Comparison of ENCODE assay signal across 19 cellular contexts in genomic region chr1:1294250-1294890, GRCh38. TPM values are rescaled to one million over a fixed set of nuclear protein-coding genes. Genes with fewer than 3 reads are reported as not detected.
DNase-seq lines count a peak whose midpoint lies in the region; ATAC-seq, FAIRE-seq and TF ChIP-seq lines count a peak whose summit lies in the region.
"Had no signal": no experiment of that assay in that cellular context is flagged by ENCODE, and none has a peak within 500 bp of the region (broad histone marks: within the 10 kb centered on the region; RNA-seq: fewer than 3 reads in every experiment).

No MANE protein-coding gene starts in this region.

- H3K4me2 ChIP-seq in H1 (ENCODE audit: insufficient read depth in 1 of 2, low read depth in 2 of 2, low read length in 2 of 2): peak overlapping the region; percentile 35 to 61; a peak in 3 of 4 replicates
- H3K4me2 ChIP-seq: KMS-11, PC-9 had no signal

- no peak overlapping the region for H3K4me3 ChIP-seq in right cardiac atrium (ENCODE audit: low read length)
- peak overlapping the region in 1 of 4 experiments; percentile 47; a peak in 2 of 8 replicates for H3K4me3 ChIP-seq in H1 (ENCODE audit: extremely low read depth in 1 of 4, insufficient read depth in 2 of 4, low read depth in 3 of 4, low read length in 4 of 4)
- H3K4me3 ChIP-seq: PC-9, SJCRH30 had no signal

- POLR2A ChIA-PET in H1 (lab: Charles Lee; ENCODE audit: partially characterized antibody): interaction anchor here (0.9 to 1.3 kb wide), 3 partner anchors 15 to 31 kb away, joined by 3 to 4 read pairs (median 3); no protein-coding TSS in a partner anchor

- H4K91ac ChIP-seq in H1 (replicated peaks; ENCODE audit: insufficient read length, low read length): no peak overlapping the region

- H4K20me1 ChIP-seq in H1 (replicated peaks in 1 of 2; ENCODE audit: control insufficient read depth in 1 of 2, insufficient read depth in 2 of 2, low read length in 2 of 2): peaks cover 2 to 7% of the 10 kb centered on the region in 2 experiments

- peaks cover 0 to 7% (median 0%) of the 10 kb centered on the region in 4 experiments; a peak in 1 of 8 replicates for H3K36me3 ChIP-seq in H1 (ENCODE audit: control insufficient read depth in 2 of 4, insufficient read depth in 4 of 4, low read length in 3 of 4)
- H3K36me3 ChIP-seq: SJCRH30 had no signal

- WGBS in right cardiac atrium: 86% methylated on average over 58 of the region's 58 CpGs
- WGBS in H1 (ENCODE audit: extremely low coverage in 1 of 2, insufficient coverage in 1 of 2, insufficient read length in 1 of 2, insufficient replicate concordance in 2 of 2, low coverage in 1 of 2, low lambda C conversion rate in 2 of 2, missing lambda C conversion rate in 1 of 2), 2 experiments: 91% methylated on average over 51 of the region's 58 CpGs; no CpG with 5 or more reads in 1 of the 2 experiments

- H2BK15ac ChIP-seq in H1 (ENCODE audit: low read length): no peak overlapping the region

- no peak overlapping the region for H3K56ac ChIP-seq in H1 (replicated peaks; ENCODE audit: insufficient read length, low read depth, low read length)

- H2AK5ac ChIP-seq in H1 (ENCODE audit: low read depth, low read length): no peak overlapping the region

- DNase-seq in right cardiac atrium (peak in 2 of 3 donors; percentile 31 to 58), Right ventricle myocardium inferior (ENCODE audit: missing footprints) (no peak), H1 (ENCODE audit: low read depth in 1 of 2, low spot score in 2 of 2) (no peak), NCI-H1436 treated with DMSO at 0.1 percent for 48 hours (lab: John Stamatoyannopoulos, UW) (no peak), GOT3 (lab: John Stamatoyannopoulos, UW) (no peak)
- no peak for DNase-seq in activated CD4-positive, alpha-beta T cell treated with anti-CD3 and anti-CD28 coated beads for 48 hours
- DNase-seq: CD4-positive, CD25-positive, alpha-beta regulatory T cell; COR-L47; DMS 273 treated with DMSO at 0.1 percent for 48 hours; DND-41; MV-4-11; NCI-H1930; NCI-H226; NCI-H524; PC-9; SJCRH30 had no signal

- H3K23me2 ChIP-seq in H1 (ENCODE audit: low read depth, low read length): no peaks in the 10 kb centered on the region

- no peak overlapping the region for H3K14ac ChIP-seq in H1 (ENCODE audit: insufficient read length)

- no peak for TF ChIP-seq RAD21 in H1 (IDR thresholded peaks at IDR 0.05 in 1 of 2, conservative IDR thresholded peaks at IDR 0.05 in 1 of 2; ENCODE audit: low read depth in 2 of 2, low read length in 2 of 2)

- no peak overlapping the region for H2AFZ ChIP-seq in H1 (ENCODE audit: low read length)
- H2AFZ ChIP-seq: PC-9 had no signal

- H3K79me1 ChIP-seq in H1 (ENCODE audit: low read depth, low read length): no peaks in the 10 kb centered on the region

- no peak for TF ChIP-seq EP300 in H1 (IDR thresholded peaks at IDR 0.05; ENCODE audit: borderline replicate concordance in 1 of 2, low read depth in 2 of 2, low read length in 2 of 2)

- no peak for TF ChIP-seq CTCF in H1 (IDR thresholded peaks at IDR 0.05; ENCODE audit: control extremely low read depth in 1 of 3, insufficient read depth in 1 of 3, low read depth in 1 of 3, low read length in 3 of 3)

- no peak overlapping the region for H3K23ac ChIP-seq in H1 (ENCODE audit: insufficient read length)

- H2BK120ac ChIP-seq in H1 (replicated peaks; ENCODE audit: low read depth, low read length): no peak overlapping the region

- H4K8ac ChIP-seq in H1 (ENCODE audit: extremely low read depth, insufficient read depth, low read length): no peak overlapping the region; the same call in 1 of the 2 replicates

- H3K4me1 ChIP-seq in right cardiac atrium (ENCODE audit: control insufficient read depth, insufficient read depth, low read length) (no peaks in the 10 kb centered on the region), H1 (replicated peaks in 1 of 4; ENCODE audit: control insufficient read depth in 3 of 4, insufficient read depth in 4 of 4, low read length in 3 of 4) (peaks cover 0 to 12% (median 0%) of the 10 kb centered on the region in 4 experiments; a peak in 2 of 7 replicates)

- TF ChIP-seq POLR2A in H1 (IDR thresholded peaks at IDR 0.05; ENCODE audit: control extremely low read depth in 1 of 2, low read depth in 2 of 2, low read length in 2 of 2): no peak

- no peaks in the 10 kb centered on the region for H3K79me2 ChIP-seq in H1 (ENCODE audit: control insufficient read depth in 1 of 2, insufficient read depth in 2 of 2, low read length in 2 of 2)

- no peak overlapping the region for H2BK20ac ChIP-seq in H1 (ENCODE audit: low read length)

- H3K9me3 ChIP-seq in right cardiac atrium (ENCODE audit: control insufficient read depth, low read length) (no peaks in the 10 kb centered on the region), H1 (ENCODE audit: insufficient read depth in 2 of 2, low read depth in 1 of 2, low read length in 1 of 2) (no peaks in the 10 kb centered on the region)
- H3K9me3 ChIP-seq: BE2C, SJCRH30 had no signal

- no peak for FAIRE-seq in H1 (lab: Jason Lieb, UNC)
- FAIRE-seq: G401.6 had no signal

- CTCF ChIA-PET in H1 (lab: Charles Lee; ENCODE audit: partially characterized antibody): interaction anchor here (0.8 to 1.0 kb wide), 2 partner anchors 9 to 319 kb away, joined by 3 to 4 read pairs; no protein-coding TSS in a partner anchor

- no peak overlapping the region for H2BK5ac ChIP-seq in H1 (ENCODE audit: low read depth, low read length)

- H2BK12ac ChIP-seq in H1 (ENCODE audit: low read depth, low read length): no peak overlapping the region

- H4K5ac ChIP-seq in H1 (ENCODE audit: insufficient read length, low read depth, low read length): no peak overlapping the region

- H3K4ac ChIP-seq in H1 (replicated peaks; ENCODE audit: insufficient read length, low read depth, low read length): no peak overlapping the region

- H3K27ac ChIP-seq in right cardiac atrium (ENCODE audit: low read length) (no peak overlapping the region), H1 (ENCODE audit: low read depth, low read length) (no peak overlapping the region)
- H3K27ac ChIP-seq: KMS-11, PC-9, SJCRH30 had no signal

- H3K9ac ChIP-seq in H1 (replicated peaks in 1 of 4; ENCODE audit: extremely low read depth in 1 of 4, low read depth in 3 of 4, low read length in 3 of 4): no peak overlapping the region
- H3K9ac ChIP-seq: KMS-11 had no signal

- H3K18ac ChIP-seq in H1 (ENCODE audit: extremely low read depth, low read length): no peak overlapping the region; the same call in 1 of the 2 replicates

- intact Hi-C loops in right cardiac atrium (cut with DNase I): loop anchor here in 3 of 4 donors (5.0 to 10.0 kb wide), 2 partner anchors 170 to 172 kb away; no protein-coding TSS in a partner anchor
- intact Hi-C loops in Right ventricle myocardium inferior (cut with DNase I): no loop called here

- H3K27me3 ChIP-seq in right cardiac atrium (ENCODE audit: control insufficient read depth, insufficient read depth): no peaks in the 10 kb centered on the region
- H3K27me3 ChIP-seq in H1 (replicated peaks in 1 of 4; ENCODE audit: control insufficient read depth in 3 of 4, extremely low read depth in 1 of 4, insufficient read depth in 3 of 4, low read length in 3 of 4): peaks cover 0 to 3% (median 0%) of the 10 kb centered on the region in 4 experiments; a peak in 1 of 7 replicates
- H3K27me3 ChIP-seq: SJCRH30 had no signal

- ATAC-seq in right cardiac atrium (no peak), Right ventricle myocardium inferior (no peak)

RNA-seq across cellular contexts. Expression of gene ACAP3, which starts 13.4 kb away (rescaled TPM):
- total RNA-seq in right cardiac atrium: 10 to 100 TPM; 33.1 to 61.8 (median 42.8) TPM
- 37.4 TPM for polyA plus RNA-seq in right cardiac atrium
- total RNA-seq in Right ventricle myocardium inferior: 57.3 TPM
- total RNA-seq in H1 (2021; fragmentation: NEBNext Ultra II Directional; extraction: Animal tissue kit (Norgen Biotek cat#: 25700)): 26.5 and 28.3 TPM in 2 replicates
- polyA plus RNA-seq in H1 (2011; rRNA removed): 14.8 and 30.0 TPM in 2 replicates
- polyA plus RNA-seq in H1 (2011; cell fraction: cytosol; rRNA removed): 28.0 TPM
- 219 TPM for polyA plus RNA-seq in H1 (2011; cell fraction: nucleus; rRNA removed)
- 20.5 to 39.7 TPM (median 32.1 TPM) in 4 replicates for polyA plus RNA-seq in H1 (2012, experiment 1 of 2)
- 14.0 TPM for polyA plus RNA-seq in H1 (2012, experiment 2 of 2)
- polyA plus RNA-seq in H1 (2013, experiment 1 of 2): 12.2 TPM
- 12.2 TPM for polyA plus RNA-seq in H1 (2013, experiment 2 of 2)
- polyA minus RNA-seq in H1 (2011; rRNA and poly(A)+ RNA removed): 9.1 and 13.0 TPM in 2 replicates
- polyA minus RNA-seq in H1 (2011; cell fraction: cytosol; rRNA and poly(A)+ RNA removed): 26.1 TPM
- 39.2 TPM for polyA minus RNA-seq in H1 (2011; cell fraction: nucleus; rRNA and poly(A)+ RNA removed)

RNA-seq across cellular contexts. Expression of gene PUSL1, which starts 14.0 kb away (rescaled TPM):
- total RNA-seq in right cardiac atrium (10 to 100 TPM; 11.3 to 14.1 (median 12.5) TPM), Right ventricle myocardium inferior (10.3 TPM)
- polyA plus RNA-seq in right cardiac atrium (13.1 TPM), H1 (2011; rRNA removed) (87.4 and 108 TPM in 2 replicates)
- 38.8 and 40.1 TPM in 2 replicates for total RNA-seq in H1 (2021; fragmentation: NEBNext Ultra II Directional; extraction: Animal tissue kit (Norgen Biotek cat#: 25700))
- 56.9 TPM for polyA plus RNA-seq in H1 (2011; cell fraction: cytosol; rRNA removed)
- 65.9 TPM for polyA plus RNA-seq in H1 (2011; cell fraction: nucleus; rRNA removed)
- polyA plus RNA-seq in H1 (2012, experiment 1 of 2): 19.3 to 37.6 TPM (median 34.0 TPM) in 4 replicates
- 38.4 TPM for polyA plus RNA-seq in H1 (2012, experiment 2 of 2)
- polyA plus RNA-seq in H1 (2013, experiment 1 of 2): 27.2 TPM
- 25.7 TPM for polyA plus RNA-seq in H1 (2013, experiment 2 of 2)
- polyA minus RNA-seq in H1 (2011; rRNA and poly(A)+ RNA removed): 8.7 and 9.3 TPM in 2 replicates
- 14.0 TPM for polyA minus RNA-seq in H1 (2011; cell fraction: cytosol; rRNA and poly(A)+ RNA removed)
- polyA minus RNA-seq in H1 (2011; cell fraction: nucleus; rRNA and poly(A)+ RNA removed): 30.1 TPM

RNA-seq across cellular contexts. Expression of gene SCNN1D, which starts 14.1 kb away (rescaled TPM):
- total RNA-seq in right cardiac atrium (1 to 10 TPM; 2.7 to 6.2 (median 4.8) TPM), Right ventricle myocardium inferior (3.0 TPM)
- polyA plus RNA-seq in right cardiac atrium (3.4 TPM), H1 (2011; rRNA removed) (2.5 and 4.1 TPM in 2 replicates)
- 0.90 and 1.2 TPM in 2 replicates for total RNA-seq in H1 (2021; fragmentation: NEBNext Ultra II Directional; extraction: Animal tissue kit (Norgen Biotek cat#: 25700))
- polyA plus RNA-seq in H1 (2011; cell fraction: cytosol; rRNA removed): 3.6 TPM
- 29.6 TPM for polyA plus RNA-seq in H1 (2011; cell fraction: nucleus; rRNA removed)
- 1.3 to 4.3 TPM (median 2.9 TPM) in 4 replicates for polyA plus RNA-seq in H1 (2012, experiment 1 of 2)
- polyA plus RNA-seq in H1 (2012, experiment 2 of 2): 0.54 TPM
- 1.8 TPM for polyA plus RNA-seq in H1 (2013, experiment 1 of 2)
- 1.0 TPM for polyA plus RNA-seq in H1 (2013, experiment 2 of 2)
- 0.24 and 0.38 TPM in 2 replicates for polyA minus RNA-seq in H1 (2011; rRNA and poly(A)+ RNA removed)
- polyA minus RNA-seq in H1 (2011; cell fraction: cytosol; rRNA and poly(A)+ RNA removed): 0.66 TPM
- polyA minus RNA-seq in H1 (2011; cell fraction: nucleus; rRNA and poly(A)+ RNA removed): 2.7 TPM
- polyA plus RNA-seq: CD4-positive, CD25-positive, alpha-beta regulatory T cell had no signal

RNA-seq across cellular contexts. Expression of gene UBE2J2, which starts 20.7 kb away (rescaled TPM):
- total RNA-seq in right cardiac atrium (10 to 100 TPM; 34.9 to 41.2 (median 37.1) TPM), Right ventricle myocardium inferior (40.0 TPM)
- polyA plus RNA-seq in right cardiac atrium (38.4 TPM), H1 (2011; rRNA removed) (33.6 and 47.3 TPM in 2 replicates)
- total RNA-seq in H1 (2021; fragmentation: NEBNext Ultra II Directional; extraction: Animal tissue kit (Norgen Biotek cat#: 25700)): 67.2 and 67.9 TPM in 2 replicates
- 50.1 TPM for polyA plus RNA-seq in H1 (2011; cell fraction: cytosol; rRNA removed)
- polyA plus RNA-seq in H1 (2011; cell fraction: nucleus; rRNA removed): 42.9 TPM
- 46.0 to 58.9 TPM (median 47.8 TPM) in 4 replicates for polyA plus RNA-seq in H1 (2012, experiment 1 of 2)
- 63.2 TPM for polyA plus RNA-seq in H1 (2012, experiment 2 of 2)
- polyA plus RNA-seq in H1 (2013, experiment 1 of 2): 40.4 TPM
- polyA plus RNA-seq in H1 (2013, experiment 2 of 2): 38.8 TPM
- polyA minus RNA-seq in H1 (2011; rRNA and poly(A)+ RNA removed): 10.8 and 14.2 TPM in 2 replicates
- polyA minus RNA-seq in H1 (2011; cell fraction: cytosol; rRNA and poly(A)+ RNA removed): 26.9 TPM
- polyA minus RNA-seq in H1 (2011; cell fraction: nucleus; rRNA and poly(A)+ RNA removed): 40.3 TPM

RNA-seq across cellular contexts. Expression of gene INTS11, which starts 30.1 kb away (rescaled TPM):
- 10 to 100 TPM; 53.1 to 61.7 (median 58.7) TPM for total RNA-seq in right cardiac atrium
- 70.3 TPM for polyA plus RNA-seq in right cardiac atrium
- 75.7 TPM for total RNA-seq in Right ventricle myocardium inferior
- 113 and 116 TPM in 2 replicates for total RNA-seq in H1 (2021; fragmentation: NEBNext Ultra II Directional; extraction: Animal tissue kit (Norgen Biotek cat#: 25700))
- polyA plus RNA-seq in H1 (2011; rRNA removed): 243 and 324 TPM in 2 replicates
- 210 TPM for polyA plus RNA-seq in H1 (2011; cell fraction: cytosol; rRNA removed)
- polyA plus RNA-seq in H1 (2011; cell fraction: nucleus; rRNA removed): 662 TPM
- polyA plus RNA-seq in H1 (2012, experiment 1 of 2): 121 to 180 TPM (median 164 TPM) in 4 replicates
- polyA plus RNA-seq in H1 (2012, experiment 2 of 2): 131 TPM
- polyA plus RNA-seq in H1 (2013, experiment 1 of 2): 99.2 TPM
- polyA plus RNA-seq in H1 (2013, experiment 2 of 2): 89.5 TPM
- 115 and 144 TPM in 2 replicates for polyA minus RNA-seq in H1 (2011; rRNA and poly(A)+ RNA removed)
- polyA minus RNA-seq in H1 (2011; cell fraction: cytosol; rRNA and poly(A)+ RNA removed): 86.7 TPM
- 144 TPM for polyA minus RNA-seq in H1 (2011; cell fraction: nucleus; rRNA and poly(A)+ RNA removed)

Comparison
In these comparisons a context has a peak if more than half of its experiments do, and no peak if none do; other contexts are left out.
1. DNase-seq: peak in right cardiac atrium (2 of 3); none in Right ventricle myocardium inferior (single experiment), H1 (0 of 2), NCI-H1436 treated with DMSO at 0.1 percent for 48 hours (single experiment), GOT3 (single experiment) and activated CD4-positive, alpha-beta T cell treated with anti-CD3 and anti-CD28 coated beads for 48 hours (single experiment).